In genomic region chr5:167919268-167919560, GRCh38 we compare ENCODE assay signal across 15 cellular contexts.
DNase-seq lines count a peak whose midpoint lies in the region; ATAC-seq, FAIRE-seq and TF ChIP-seq lines count a peak whose summit lies in the region.
"Had no signal": no experiment of that assay in that cellular context is flagged by ENCODE, and none has a peak within 500 bp of the region (broad histone marks: within the 10 kb centered on the region; RNA-seq: fewer than 3 reads in every experiment).

No MANE protein-coding gene starts in this region.

- TF ChIP-seq RAD21 in SK-N-SH (IDR thresholded peaks at IDR 0.05; ENCODE audit: low read length): 0 out of 2 replicates have a peak, but pooled peaks have one; percentile 2

- H3K9ac ChIP-seq in SK-N-SH: no peak overlapping the region
- H3K9ac ChIP-seq in neural progenitor cell: no peak overlapping the region
- H3K9ac ChIP-seq: BLaER1 treated with 17β-estradiol and CSF1 and Interleukin-3, amounts not matched to agents 10 nM and 100 nM; GM23248 had no signal

- H3K27ac ChIP-seq in SK-N-SH (ENCODE audit: low read depth in 2 of 2, low read length in 1 of 2): no peak overlapping the region; a peak in 1 of 4 replicates
- H3K27ac ChIP-seq in neural progenitor cell: no peak overlapping the region
- H3K27ac ChIP-seq in thyroid gland: no peak overlapping the region
- H3K27ac ChIP-seq: BLaER1 treated with 17β-estradiol and CSF1 and Interleukin-3, amounts not matched to agents 10 nM and 100 nM; GM23248 had no signal

- H3F3A ChIP-seq in SK-N-SH (replicated peaks; ENCODE audit: insufficient read depth) (no peaks in the 10 kb centered on the region), neural progenitor cell (ENCODE audit: low read depth) (no peaks in the 10 kb centered on the region)

- H3K27me3 Mint-ChIP-seq in neural progenitor cell (ENCODE audit: insufficient read depth, low read depth): peaks cover 2% of the 10 kb centered on the region

- H4K20me1 ChIP-seq in SK-N-SH (ENCODE audit: insufficient read depth) (no peaks in the 10 kb centered on the region), neural progenitor cell (ENCODE audit: low read depth) (no peaks in the 10 kb centered on the region)
- H4K20me1 ChIP-seq: BLaER1 treated with 17β-estradiol and CSF1 and Interleukin-3, amounts not matched to agents 10 nM and 100 nM had no signal

- peaks cover 7% of the 10 kb centered on the region for H3K9me3 Mint-ChIP-seq in neural progenitor cell

- no peaks in the 10 kb centered on the region for H3K79me2 ChIP-seq in SK-N-SH (ENCODE audit: insufficient read depth)
- H3K79me2 ChIP-seq in neural progenitor cell (ENCODE audit: low read depth): no peaks in the 10 kb centered on the region

- TF ChIP-seq CTCF in SK-N-SH (IDR thresholded peaks at IDR 0.05): no peak
- TF ChIP-seq CTCF in neural progenitor cell (IDR thresholded peaks at IDR 0.05): no peak
- no peak for TF ChIP-seq CTCF in thyroid gland (IDR thresholded peaks at IDR 0.05)

- no peaks in the 10 kb centered on the region for H3K27me3 ChIP-seq in SK-N-SH (ENCODE audit: insufficient read depth)
- H3K27me3 ChIP-seq in neural progenitor cell: no peaks in the 10 kb centered on the region
- H3K27me3 ChIP-seq in thyroid gland: no peaks in the 10 kb centered on the region
- H3K27me3 ChIP-seq: BLaER1 treated with 17β-estradiol and CSF1 and Interleukin-3, amounts not matched to agents 10 nM and 100 nM had no signal

- TF ChIP-seq EP300 in SK-N-SH (IDR thresholded peaks at IDR 0.05; ENCODE audit: borderline replicate concordance in 1 of 2, low read depth in 1 of 2, low read length in 1 of 2): no peak

- no peak for ATAC-seq in SK-N-SH treated with all-trans-retinoic acid at 6 μM for 48 hours

- FAIRE-seq in H54 (lab: Jason Lieb, UNC): no peak

- CTCF ChIA-PET in SK-N-SH (lab: Yijun Ruan, JAX): interaction anchor here (0.8 to 1.4 kb wide), 6 partner anchors 9 to 810 kb away, joined by 3 to 5 read pairs (median 4); no protein-coding TSS in a partner anchor

- H3K9me2 ChIP-seq in SK-N-SH: no peaks in the 10 kb centered on the region

- 9% methylated on average over 3 of the region's 3 CpGs for WGBS in SK-N-SH (ENCODE audit: low lambda C conversion rate)
- WGBS in thyroid gland, 2 donors: 52 to 59% methylated on average over 3 of the region's 3 CpGs

- peaks cover 10% of the 10 kb centered on the region for H3K36me3 Mint-ChIP-seq in neural progenitor cell
- H3K36me3 Mint-ChIP-seq: CD4-positive, CD25-positive, alpha-beta regulatory T cell had no signal

- H3K4me2 ChIP-seq in SK-N-SH (no peak overlapping the region), neural progenitor cell (no peak overlapping the region)
- H3K4me2 ChIP-seq: BLaER1 treated with 17β-estradiol and CSF1 and Interleukin-3, amounts not matched to agents 10 nM and 100 nM had no signal

- POLR2A ChIA-PET in SK-N-SH (lab: Yijun Ruan, JAX): interaction anchor here (0.8 kb wide), 1 partner anchor 254 kb away, joined by 3 read pairs; no protein-coding TSS in a partner anchor

- no peak for DNase-seq in SK-N-SH
- peak; percentile 68 for DNase-seq in astrocyte of the hippocampus (ENCODE audit: low read depth, low spot score)
- no peak for DNase-seq in neural progenitor cell (ENCODE audit: low spot score)
- DNase-seq in H54 (ENCODE audit: insufficient read length, low spot score): no peak
- DNase-seq in GM03348 (ENCODE audit: low spot score): no peak
- DNase-seq in thyroid gland: no peak
- DNase-seq: 8988T; ACHN; CD4-positive, CD25-positive, alpha-beta regulatory T cell; DMS53; GF-D8; GM23248; H9 had no signal

- H3K4me3 ChIP-seq in SK-N-SH (ENCODE audit: low read depth in 2 of 2, low read length in 1 of 2) (no peak overlapping the region), neural progenitor cell (no peak overlapping the region), thyroid gland (replicated peaks in 1 of 3) (no peak overlapping the region)
- H3K4me3 ChIP-seq: BLaER1 treated with 17β-estradiol and CSF1 and Interleukin-3, amounts not matched to agents 10 nM and 100 nM; GM23248 had no signal

- intact Hi-C loops in thyroid gland (cut with DNase I): no loop called here

- TF ChIP-seq POLR2A in H54 (IDR thresholded peaks at IDR 0.05; ENCODE audit: low read depth, low read length): no peak
- TF ChIP-seq POLR2A in thyroid gland (IDR thresholded peaks at IDR 0.05): no peak

- no peak overlapping the region for H3K4me3 Mint-ChIP-seq in neural progenitor cell
- H3K4me3 Mint-ChIP-seq: CD4-positive, CD25-positive, alpha-beta regulatory T cell; H9 had no signal

- peaks cover 49% of the 10 kb centered on the region for H3K4me1 Mint-ChIP-seq in neural progenitor cell
- H3K4me1 Mint-ChIP-seq: CD4-positive, CD25-positive, alpha-beta regulatory T cell had no signal

- peaks cover 0 to 11% of the 10 kb centered on the region in 2 experiments; a peak in 3 of 4 replicates for H3K4me1 ChIP-seq in SK-N-SH (ENCODE audit: control insufficient read depth in 1 of 2, insufficient read depth in 2 of 2, low read depth in 1 of 2, low read length in 1 of 2)
- peaks cover 30% of the 10 kb centered on the region for H3K4me1 ChIP-seq in neural progenitor cell
- no peaks in the 10 kb centered on the region for H3K4me1 ChIP-seq in thyroid gland

- peak overlapping the region; percentile 68 for H3K27ac Mint-ChIP-seq in neural progenitor cell
- H3K27ac Mint-ChIP-seq: CD4-positive, CD25-positive, alpha-beta regulatory T cell; H9 had no signal

- H3K9me3 ChIP-seq in SK-N-SH (no peaks in the 10 kb centered on the region), neural progenitor cell (ENCODE audit: low read depth) (no peaks in the 10 kb centered on the region), thyroid gland (no peaks in the 10 kb centered on the region)

- H3K36me3 ChIP-seq in SK-N-SH (replicated peaks in 1 of 2; ENCODE audit: control insufficient read depth in 1 of 2, insufficient read depth in 2 of 2, low read length in 1 of 2) (no peaks in the 10 kb centered on the region), neural progenitor cell (no peaks in the 10 kb centered on the region), thyroid gland (no peaks in the 10 kb centered on the region)

- H2AFZ ChIP-seq in SK-N-SH (ENCODE audit: low read depth) (no peak overlapping the region), neural progenitor cell (replicated peaks) (no peak overlapping the region)
- H2AFZ ChIP-seq: GM23248 had no signal

TF ChIP-seq in SK-N-SH, 30 proteins besides CTCF, POLR2A, EP300 and RAD21:
- TF ChIP-seq ZBTB33 (IDR thresholded peaks at IDR 0.05; ENCODE audit: borderline replicate concordance, low read depth) (no peak), TAF1 (IDR thresholded peaks at IDR 0.05; ENCODE audit: borderline replicate concordance, low read depth, low read length) (no peak), POLR2AphosphoS5 (IDR thresholded peaks at IDR 0.05; ENCODE audit: low read depth, low read length) (no peak), USF2 (IDR thresholded peaks at IDR 0.05; ENCODE audit: borderline replicate concordance, low read depth, low read length) (no peak)

TF ChIP-seq in SK-N-SH treated with all-trans-retinoic acid at 6 μM for 48 hours, 23 proteins besides CTCF, POLR2A, EP300 and RAD21:
- TF ChIP-seq ZNF70 (CRISPR knock-in tag; IDR thresholded peaks at IDR 0.05) (no peak), RARB (CRISPR knock-in tag; IDR thresholded peaks at IDR 0.05) (no peak), BACH2 (CRISPR knock-in tag; IDR thresholded peaks at IDR 0.05; ENCODE audit: borderline replicate concordance) (no peak), TOX (CRISPR knock-in tag; IDR thresholded peaks at IDR 0.05; ENCODE audit: borderline replicate concordance) (no peak), CSRNP3 (CRISPR knock-in tag; IDR thresholded peaks at IDR 0.05) (no peak), ARNTL (CRISPR knock-in tag; IDR thresholded peaks at IDR 0.05; ENCODE audit: borderline replicate concordance, low read depth) (no peak), ZNF565 (CRISPR knock-in tag; conservative IDR thresholded peaks at IDR 0.05; ENCODE audit: low read depth) (no peak), ZNF8 (CRISPR knock-in tag; IDR thresholded peaks at IDR 0.05) (no peak)
